ENCODE assay signal across 9 cellular contexts in the genomic region with DNA sequence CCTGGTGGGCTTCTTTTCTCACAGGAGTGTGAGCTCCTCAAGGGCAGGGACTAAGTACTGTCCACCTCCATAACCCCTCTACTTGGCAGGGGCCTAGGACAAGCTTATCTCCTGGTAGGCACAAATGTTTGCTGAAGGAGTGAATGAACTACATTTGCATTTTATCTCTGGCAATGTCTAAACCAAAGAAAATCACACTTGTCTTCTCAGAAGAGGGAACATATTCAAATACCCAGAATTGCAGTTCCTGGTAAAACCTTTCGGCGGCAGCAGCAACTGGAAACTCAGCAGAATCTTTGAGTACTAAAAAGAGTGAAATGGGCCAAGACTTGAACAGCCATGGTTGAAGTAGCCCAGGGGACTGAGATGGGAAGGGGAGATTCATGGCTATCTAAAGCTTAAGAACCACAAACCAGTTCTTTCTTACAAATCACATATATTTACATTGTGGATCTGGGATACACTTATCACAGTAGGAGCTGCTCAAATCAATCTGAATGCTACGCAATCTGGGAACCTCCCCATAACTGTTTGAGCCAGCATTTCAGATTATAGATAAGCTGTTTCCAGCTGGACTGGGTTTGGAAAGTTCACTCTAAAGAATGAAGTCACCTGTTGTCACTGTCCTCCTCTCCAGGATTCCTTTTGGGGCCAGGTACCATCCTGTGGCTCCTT. TPM values are rescaled to one million over a fixed set of nuclear protein-coding genes. Genes with fewer than 3 reads are reported as not detected.
DNase-seq lines count a peak whose midpoint lies in the region; ATAC-seq and TF ChIP-seq lines count a peak whose summit lies in the region.
"Had no signal": no experiment of that assay in that cellular context is flagged by ENCODE, and none has a peak within 500 bp of the region (broad histone marks: within the 10 kb centered on the region; RNA-seq: fewer than 3 reads in every experiment).

No MANE protein-coding gene starts in this region.

- intact Hi-C loops in left ventricle myocardium superior (cut with micrococcal nuclease) = no loop called here
- intact Hi-C loops in vagina (cut with DNase I) = no loop called here

- H3K27ac ChIP-seq in AG04450 (ENCODE audit: low read depth, low read length) (no peak overlapping the region), vagina (no peak overlapping the region)

- H3K27me3 ChIP-seq in AG04450 (ENCODE audit: control insufficient read depth, insufficient read depth, low read length) = no peaks in the 10 kb centered on the region
- H3K27me3 ChIP-seq in H7 (ENCODE audit: control insufficient read depth, insufficient read depth, low read length) = no peaks in the 10 kb centered on the region
- H3K27me3 ChIP-seq in vagina = no peaks in the 10 kb centered on the region
- no peaks in the 10 kb centered on the region for H3K27me3 ChIP-seq in MG63

- H3K9me3 ChIP-seq in AG04450 (ENCODE audit: control insufficient read depth, insufficient read depth, low read length) (no peaks in the 10 kb centered on the region), vagina (no peaks in the 10 kb centered on the region), MG63 (no peaks in the 10 kb centered on the region)

- DNase-seq in AG04450 (ENCODE audit: low read depth, low spot score) (no peak), H7 (peak; percentile 58), left ventricle myocardium superior (no peak), vagina (ENCODE audit: extremely low spot score in 2 of 2) (no peak), MG63 (no peak)
- DNase-seq in activated CD4-positive, alpha-beta T cell treated with anti-CD3 and anti-CD28 coated beads, Interleukin-2, amount 50 U/mL, for 4 hours = peak; percentile 27 to 39
- DNase-seq: right cardiac atrium had no signal

- ATAC-seq in left ventricle myocardium superior (peak; percentile 16), GM19463 (IDR thresholded peaks at IDR 0.05; ENCODE audit: unreplicated experiment) (no peak), GM18873 (IDR thresholded peaks at IDR 0.05; ENCODE audit: low FRiP score, unreplicated experiment) (no peak)

- TF ChIP-seq POLR2A in vagina (IDR thresholded peaks at IDR 0.05) = no peak

- TF ChIP-seq CTCF in AG04450 (IDR thresholded peaks at IDR 0.05; ENCODE audit: low read depth, low read length) = peak; percentile 42
- TF ChIP-seq CTCF in vagina (IDR thresholded peaks at IDR 0.05) = no peak

- H3K4me3 ChIP-seq in AG04450 (ENCODE audit: low read depth, low read length) (no peak overlapping the region), H7 (ENCODE audit: insufficient read depth, low read depth, low read length) (no peak overlapping the region), vagina (no peak overlapping the region), MG63 (no peak overlapping the region)

- H3K36me3 ChIP-seq in H7 (replicated peaks; ENCODE audit: control insufficient read depth, insufficient read depth, low read length) (peaks cover 11% of the 10 kb centered on the region), vagina (peaks cover 0 to 24% of the 10 kb centered on the region in 2 donors), MG63 (peaks cover 72% of the 10 kb centered on the region)

- no peaks in the 10 kb centered on the region for H3K4me1 ChIP-seq in vagina

- POLR2A ChIA-PET in AG04450 (lab: Yijun Ruan, JAX) = interaction anchor here (0.5 kb wide), 1 partner anchor 8 kb away, joined by 4 read pairs; no protein-coding TSS in a partner anchor

- CTCF ChIA-PET in AG04450 (lab: Charles Lee) = interaction anchor here (0.7 to 2.0 kb wide), 8 partner anchors 9 to 204 kb away, joined by 3 to 7 read pairs (median 3); no protein-coding TSS in a partner anchor

RNA-seq across cellular contexts. Expression of a gene that starts 18.7 kb away (rescaled TPM):
- polyA plus RNA-seq in AG04450 (2011; rRNA removed) = 49.6 TPM in 2 replicates
- 63.6 and 97.0 TPM in 2 replicates for polyA minus RNA-seq in AG04450 (2011; rRNA and poly(A)+ RNA removed)
- 44.8 and 48.1 TPM in 2 replicates for total RNA-seq in H7 (2014; rRNA removed; shearing (Covaris generic))
- total RNA-seq in left ventricle myocardium superior (6.6 TPM), vagina (18.2 TPM)
- 11.3 and 17.6 TPM in 2 replicates for total RNA-seq in MG63 (2014; rRNA removed; shearing (Covaris generic); ENCODE audit: low replicate concordance)

RNA-seq across cellular contexts. Expression of a gene that starts 27.7 kb away (rescaled TPM):
- polyA plus RNA-seq in AG04450 (2011; rRNA removed) = 31.1 and 36.6 TPM in 2 replicates
- 20.2 and 23.6 TPM in 2 replicates for polyA minus RNA-seq in AG04450 (2011; rRNA and poly(A)+ RNA removed)
- 19.2 and 23.4 TPM in 2 replicates for total RNA-seq in H7 (2014; rRNA removed; shearing (Covaris generic))
- total RNA-seq in left ventricle myocardium superior (18.1 TPM), vagina (21.9 TPM)
- total RNA-seq in MG63 (2014; rRNA removed; shearing (Covaris generic); ENCODE audit: low replicate concordance) = 42.5 and 58.5 TPM in 2 replicates

RNA-seq across cellular contexts. Expression of a gene that starts 42.2 kb away (rescaled TPM):
- polyA plus RNA-seq in AG04450 (2011; rRNA removed) = 38.9 and 42.3 TPM in 2 replicates
- polyA minus RNA-seq in AG04450 (2011; rRNA and poly(A)+ RNA removed) = 13.3 and 16.3 TPM in 2 replicates
- total RNA-seq in H7 (2014; rRNA removed; shearing (Covaris generic)) = 132 and 168 TPM in 2 replicates
- total RNA-seq in left ventricle myocardium superior (45.3 TPM), vagina (109 TPM)
- 122 and 150 TPM in 2 replicates for total RNA-seq in MG63 (2014; rRNA removed; shearing (Covaris generic); ENCODE audit: low replicate concordance)

RNA-seq across cellular contexts. Expression of a gene that starts 49.9 kb away (rescaled TPM):
- polyA plus RNA-seq in AG04450 (2011; rRNA removed) = 14.2 and 17.4 TPM in 2 replicates
- polyA minus RNA-seq in AG04450 (2011; rRNA and poly(A)+ RNA removed) = 26.2 and 34.8 TPM in 2 replicates
- total RNA-seq in H7 (2014; rRNA removed; shearing (Covaris generic)) = 13.3 and 14.3 TPM in 2 replicates
- 12.0 TPM for total RNA-seq in left ventricle myocardium superior
- 23.6 TPM for total RNA-seq in vagina
- total RNA-seq in MG63 (2014; rRNA removed; shearing (Covaris generic); ENCODE audit: low replicate concordance) = 13.4 and 20.8 TPM in 2 replicates

Comparison
In these comparisons a context has a peak if more than half of its experiments do, and no peak if none do; other contexts are left out.
1. DNase-seq: peak in H7 (single experiment) and activated CD4-positive, alpha-beta T cell treated with anti-CD3 and anti-CD28 coated beads, Interleukin-2, amount 50 U/mL, for 4 hours (2 of 2); none in AG04450 (single experiment), left ventricle myocardium superior (single experiment), vagina (0 of 2) and MG63 (single experiment).